In genomic region chr2:109275120-109276040, GRCh38 we compare ENCODE assay signal across 10 cellular contexts.
DNase-seq lines count a peak whose midpoint lies in the region; ATAC-seq and TF ChIP-seq lines count a peak whose summit lies in the region.
"Had no signal": no experiment of that assay in that cellular context is flagged by ENCODE, and none has a peak within 500 bp of the region (broad histone marks: within the 10 kb centered on the region; RNA-seq: fewer than 3 reads in every experiment).

No MANE protein-coding gene starts in this region.

- no peak overlapping the region for H3K4me3 Mint-ChIP-seq in natural killer cell
- H3K4me3 Mint-ChIP-seq: central memory CD8-positive, alpha-beta T cell had no signal

- DNase-seq in GDM1 (lab: John Stamatoyannopoulos, UW) (peak; percentile 49), NCI-H187 treated with DMSO at 0.1 percent for 48 hours (lab: John Stamatoyannopoulos, UW) (peak; percentile 88), SKM-1 (lab: John Stamatoyannopoulos, UW; ENCODE audit: unreplicated experiment) (peak; percentile 73), natural killer cell (no peak), T-helper 9 cell (no peak), SK-N-DZ (ENCODE audit: low spot score) (no peak), G401 (ENCODE audit: low spot score) (no peak)
- DNase-seq: stimulated activated CD4-positive, alpha-beta T cell treated with anti-CD3 and anti-CD28 coated beads, Interleukin-4, amount 100 ng/mL, for 24 hours had no signal

- H3K4me1 Mint-ChIP-seq in natural killer cell, result peaks cover 0 to 12% of the 10 kb centered on the region in 2 donors
- H3K4me1 Mint-ChIP-seq: central memory CD8-positive, alpha-beta T cell had no signal

- ATAC-seq in natural killer cell, result peak in 2 of 3 donors; percentile 66 to 81
- ATAC-seq in HG02870 (IDR thresholded peaks at IDR 0.05; ENCODE audit: unreplicated experiment), result no peak

- in situ Hi-C loops in G401 (cut with HindIII; ENCODE audit: low sequenced_read_pairs), result no loop called here

- peak overlapping the region in 1 of 2 donors; percentile 44 for H3K27ac Mint-ChIP-seq in natural killer cell

- intact Hi-C loops in natural killer cell (cut with micrococcal nuclease), result no loop called here

- no peaks in the 10 kb centered on the region for H3K9me3 Mint-ChIP-seq in natural killer cell
- H3K9me3 Mint-ChIP-seq: central memory CD8-positive, alpha-beta T cell had no signal

- TF ChIP-seq CTCF in natural killer cell (IDR thresholded peaks at IDR 0.05), result no peak

- no peaks in the 10 kb centered on the region for H3K36me3 Mint-ChIP-seq in natural killer cell

- no peaks in the 10 kb centered on the region for H3K27me3 Mint-ChIP-seq in natural killer cell (ENCODE audit: low read depth in 2 of 2)

Comparison
In these comparisons a context has a peak if more than half of its experiments do, and no peak if none do; other contexts are left out.
1. DNase-seq: peak in GDM1 (single experiment), NCI-H187 treated with DMSO at 0.1 percent for 48 hours (single experiment) and SKM-1 (single experiment); none in natural killer cell (single experiment), T-helper 9 cell (single experiment), SK-N-DZ (single experiment) and G401 (single experiment).